27 cellular contexts compared by ENCODE assay signal in genomic region chr7:102283477-102284189, GRCh38. TPM values are rescaled to one million over a fixed set of nuclear protein-coding genes. Genes with fewer than 3 reads are reported as not detected.
DNase-seq lines count a peak whose midpoint lies in the region; ATAC-seq, FAIRE-seq and TF ChIP-seq lines count a peak whose summit lies in the region.
"Had no signal": no experiment of that assay in that cellular context is flagged by ENCODE, and none has a peak within 500 bp of the region (broad histone marks: within the 10 kb centered on the region; RNA-seq: fewer than 3 reads in every experiment).

No MANE protein-coding gene starts in this region.

- no peak overlapping the region for H3K9ac ChIP-seq in BLaER1

- FAIRE-seq in GM19239 (lab: Jason Lieb, UNC), result peak; percentile 23
- FAIRE-seq: islet of Langerhans had no signal

- H3K36me3 ChIP-seq in BLaER1 (no peaks in the 10 kb centered on the region), heart right ventricle (no peaks in the 10 kb centered on the region)
- H3K36me3 ChIP-seq: ascending aorta, BE2C, gastrocnemius medialis, left ventricle myocardium inferior, prostate gland, upper lobe of right lung had no signal

- no peak overlapping the region for H3K27ac Mint-ChIP-seq in WTC11
- H3K27ac Mint-ChIP-seq in nephron progenitor cell, result peak overlapping the region; percentile 60
- no peak overlapping the region for H3K27ac Mint-ChIP-seq in activated CD8-positive, alpha-beta memory T cell treated with anti-CD3 and anti-CD28 coated beads, Interleukin-2, amount 10 ng/mL, durations not matched to agents 7 days and 5 days
- H3K27ac Mint-ChIP-seq: activated naive CD8-positive, alpha-beta T cell treated with anti-CD3 and anti-CD28 coated beads for 36 hours; T-helper 2 cell treated with Interferon-gamma antibody and Interleukin-4, amounts not matched to agents 5 μg/mL and 100 μg/mL, for 36 hours had no signal

- H3K27me3 ChIP-seq in BLaER1 (no peaks in the 10 kb centered on the region; the same call in 1 of the 2 replicates), heart right ventricle (no peaks in the 10 kb centered on the region)
- H3K27me3 ChIP-seq: ascending aorta, BE2C, gastrocnemius medialis, upper lobe of right lung had no signal

- H3K4me3 Mint-ChIP-seq in WTC11 (no peak overlapping the region), nephron progenitor cell (no peak overlapping the region)
- H3K4me3 Mint-ChIP-seq in activated CD8-positive, alpha-beta memory T cell treated with anti-CD3 and anti-CD28 coated beads, Interleukin-2, amount 10 ng/mL, durations not matched to agents 7 days and 5 days, result no peak overlapping the region
- H3K4me3 Mint-ChIP-seq: activated naive CD8-positive, alpha-beta T cell treated with anti-CD3 and anti-CD28 coated beads for 36 hours; T-helper 2 cell treated with Interferon-gamma antibody and Interleukin-4, amounts not matched to agents 5 μg/mL and 100 μg/mL, for 36 hours had no signal

- H3K4me2 ChIP-seq in BLaER1, result peak overlapping the region; percentile 98

- H3K9me3 Mint-ChIP-seq in WTC11 (no peaks in the 10 kb centered on the region), nephron progenitor cell (no peaks in the 10 kb centered on the region)
- no peaks in the 10 kb centered on the region for H3K9me3 Mint-ChIP-seq in activated CD8-positive, alpha-beta memory T cell treated with anti-CD3 and anti-CD28 coated beads, Interleukin-2, amount 10 ng/mL, durations not matched to agents 7 days and 5 days (ENCODE audit: low read depth)
- H3K9me3 Mint-ChIP-seq: activated naive CD8-positive, alpha-beta T cell treated with anti-CD3 and anti-CD28 coated beads for 36 hours; T-helper 2 cell treated with Interferon-gamma antibody and Interleukin-4, amounts not matched to agents 5 μg/mL and 100 μg/mL, for 36 hours had no signal

- no peak for ATAC-seq in WTC11
- ATAC-seq in heart right ventricle, result no peak
- no peak for ATAC-seq in activated CD8-positive, alpha-beta memory T cell treated with anti-CD3 and anti-CD28 coated beads, Interleukin-2, amount 10 ng/mL, durations not matched to agents 7 days and 5 days
- ATAC-seq: gastrocnemius medialis, upper lobe of right lung had no signal

- H3K9me3 ChIP-seq in BLaER1, result no peaks in the 10 kb centered on the region
- no peaks in the 10 kb centered on the region for H3K9me3 ChIP-seq in heart right ventricle
- H3K9me3 ChIP-seq: ascending aorta, BE2C, gastrocnemius medialis, left ventricle myocardium inferior, prostate gland, upper lobe of right lung had no signal

- peaks cover 32% of the 10 kb centered on the region for H4K20me1 ChIP-seq in BLaER1

- no peak for DNase-seq in GM19239 (ENCODE audit: insufficient read length, low spot score)
- no peak for DNase-seq in WTC11 (ENCODE audit: low spot score)
- DNase-seq in nephron progenitor cell, result no peak
- no peak for DNase-seq in heart right ventricle
- no peak for DNase-seq in activated T-cell treated with anti-CD3 and anti-CD28 coated beads for 4 hours
- DNase-seq in activated CD8-positive, alpha-beta memory T cell treated with anti-CD3 and anti-CD28 coated beads, Interleukin-2, amount 10 ng/mL, durations not matched to agents 7 days and 5 days, result no peak
- DNase-seq in glomerular visceral epithelial cell (ENCODE audit: extremely low spot score), result no peak
- DNase-seq: activated CD4-positive, alpha-beta T cell treated with anti-CD3 and anti-CD28 coated beads, Interleukin-2, amount 50 U/mL, for 1 hour; activated CD8-positive, alpha-beta memory T cell treated with anti-CD3 and anti-CD28 coated beads, Interleukin-2, amount 50 U/mL, for 4 hours; activated naive CD8-positive, alpha-beta T cell treated with anti-CD3 and anti-CD28 coated beads for 36 hours; BE2C; DMS 273 treated with DMSO at 0.1 percent for 48 hours; gastrocnemius medialis; GOT3; KG1; left ventricle myocardium inferior; NCI-H1436 treated with DMSO at 0.1 percent for 48 hours; NCI-H2171 treated with DMSO at 0.1 percent for 48 hours; NCI-H524 treated with DMSO at 0.1 percent for 48 hours; RPMI8226; upper lobe of right lung had no signal

- CTCF ChIA-PET in WTC11 (lab: Charles Lee), result no interaction called here
- CTCF ChIA-PET in activated CD8-positive, alpha-beta memory T cell treated with anti-CD3 and anti-CD28 coated beads, Interleukin-2, amount 10 ng/mL, durations not matched to agents 7 days and 5 days (lab: Charles Lee), result interaction anchor here (0.7 to 1.5 kb wide), 3 partner anchors 11 to 109 kb away, joined by 3 read pairs; no protein-coding TSS in a partner anchor

- 84 to 88% methylated on average over 10 of the region's 10 CpGs for WGBS in heart right ventricle, 2 donors

- peaks cover 65% of the 10 kb centered on the region for H3K4me1 ChIP-seq in BLaER1
- H3K4me1 ChIP-seq in heart right ventricle, result peaks cover 9 to 44% (median 31%) of the 10 kb centered on the region in 9 donors

- TF ChIP-seq CTCF in WTC11 (IDR thresholded peaks at IDR 0.05) (no peak), nephron progenitor cell (IDR thresholded peaks at IDR 0.05) (no peak), heart right ventricle (IDR thresholded peaks at IDR 0.05) (no peak)

- no peak overlapping the region for H3K27ac ChIP-seq in BLaER1
- H3K27ac ChIP-seq in heart right ventricle, result no peak overlapping the region
- H3K27ac ChIP-seq: ascending aorta, gastrocnemius medialis, left ventricle myocardium inferior, prostate gland, SK-N-MC, upper lobe of right lung had no signal

- H3K36me3 Mint-ChIP-seq in WTC11, result no peaks in the 10 kb centered on the region
- no peaks in the 10 kb centered on the region for H3K36me3 Mint-ChIP-seq in nephron progenitor cell (ENCODE audit: low read depth)
- H3K36me3 Mint-ChIP-seq in activated CD8-positive, alpha-beta memory T cell treated with anti-CD3 and anti-CD28 coated beads, Interleukin-2, amount 10 ng/mL, durations not matched to agents 7 days and 5 days, result no peaks in the 10 kb centered on the region
- H3K36me3 Mint-ChIP-seq: activated naive CD8-positive, alpha-beta T cell treated with anti-CD3 and anti-CD28 coated beads for 36 hours had no signal

- intact Hi-C loops in heart right ventricle (cut with DNase I), result loop anchor here in 4 of 10 donors (2.0 to 10.0 kb wide), 5 partner anchors 105 to 1409 kb away; partner anchors contain the start of genes ALKBH4 (in 1 of the 4), LRWD1 (in 1 of the 4) and SRRT (in 1 of the 4)

- no peak overlapping the region for H3K4me3 ChIP-seq in BLaER1
- no peak overlapping the region for H3K4me3 ChIP-seq in heart right ventricle
- H3K4me3 ChIP-seq: ascending aorta, gastrocnemius medialis, left ventricle myocardium inferior, prostate gland, SK-N-MC, upper lobe of right lung had no signal

- POLR2A ChIA-PET in WTC11 (lab: Charles Lee), result no interaction called here

- H3K4me1 Mint-ChIP-seq in WTC11 (peaks cover 19% of the 10 kb centered on the region), nephron progenitor cell (peaks cover 39% of the 10 kb centered on the region)
- peaks cover 22% of the 10 kb centered on the region for H3K4me1 Mint-ChIP-seq in activated CD8-positive, alpha-beta memory T cell treated with anti-CD3 and anti-CD28 coated beads, Interleukin-2, amount 10 ng/mL, durations not matched to agents 7 days and 5 days

- H3K27me3 Mint-ChIP-seq in WTC11 (ENCODE audit: low read depth) (peaks cover 10% of the 10 kb centered on the region), nephron progenitor cell (ENCODE audit: low read depth, poor library complexity) (peaks cover 12% of the 10 kb centered on the region)
- peaks cover 25% of the 10 kb centered on the region for H3K27me3 Mint-ChIP-seq in activated CD8-positive, alpha-beta memory T cell treated with anti-CD3 and anti-CD28 coated beads, Interleukin-2, amount 10 ng/mL, durations not matched to agents 7 days and 5 days

TF ChIP-seq in WTC11, 78 proteins besides CTCF, POLR2A, EP300 and RAD21:
- TF ChIP-seq ZNF423 (CRISPR knock-in tag; IDR thresholded peaks at IDR 0.05), result peak; percentile 26; the same call in 1 of the 2 replicates
- TF ChIP-seq NFYB (CRISPR knock-in tag; conservative IDR thresholded peaks at IDR 0.05; ENCODE audit: low read depth), result no peak
- TF ChIP-seq JAZF1 (CRISPR knock-in tag; IDR thresholded peaks at IDR 0.05), result no peak
- no peak for TF ChIP-seq GTF2I (CRISPR knock-in tag; conservative IDR thresholded peaks at IDR 0.05)

RNA-seq across cellular contexts. Expression of gene SH2B2, which starts 3.0 kb away (rescaled TPM):
- total RNA-seq in WTC11 (2021) (14.7 to 16.5 TPM (median 15.9 TPM) in 3 replicates), heart right ventricle (1 to 10 TPM in 6 of 10 donors, under 1 TPM in 4; 0.83 to 4.2 (median 1.2) TPM)
- polyA plus RNA-seq in heart right ventricle, result 1 to 10 TPM in 1 of 2 donors, under 1 TPM in 1; 0.95 to 2.3 TPM
- total RNA-seq in activated CD8-positive, alpha-beta memory T cell treated with anti-CD3 and anti-CD28 coated beads, Interleukin-2, amount 10 ng/mL, durations not matched to agents 7 days and 5 days, result 1 to 10 TPM; 1.3 TPM
